Comparison of ENCODE assay signal across 15 cellular contexts in the genomic region with DNA sequence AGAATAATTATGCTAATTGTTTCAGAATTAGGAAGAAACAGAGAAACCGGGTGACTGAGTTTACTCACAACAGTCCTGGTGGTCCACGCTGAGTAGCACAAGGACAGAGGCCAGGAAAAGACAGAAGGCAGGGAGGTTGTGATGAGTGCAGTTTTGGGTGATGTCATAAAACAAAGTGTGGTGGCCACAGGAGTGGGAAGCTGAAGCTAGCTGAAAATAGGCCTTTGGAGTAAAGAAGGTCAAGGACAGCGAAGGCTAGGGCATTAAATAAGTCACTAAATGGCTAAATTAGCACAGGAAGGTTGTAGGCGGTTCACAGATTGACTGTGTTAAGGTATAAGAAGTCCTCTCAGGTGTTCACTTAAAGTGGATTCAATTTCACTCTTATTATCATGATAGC.
DNase-seq lines count a peak whose midpoint lies in the region; ATAC-seq and TF ChIP-seq lines count a peak whose summit lies in the region.
"Had no signal": no experiment of that assay in that cellular context is flagged by ENCODE, and none has a peak within 500 bp of the region (broad histone marks: within the 10 kb centered on the region; RNA-seq: fewer than 3 reads in every experiment).

No MANE protein-coding gene starts in this region.

- H3K27ac Mint-ChIP-seq in activated CD4-positive, alpha-beta memory T cell treated with anti-CD3 and anti-CD28 coated beads for 36 hours, result no peak overlapping the region
- H3K27ac Mint-ChIP-seq: T-helper 17 cell had no signal

- 73 to 87% (median 78%) methylated on average over 4 of the region's 4 CpGs for WGBS in stomach, 5 donors

- H3K4me3 ChIP-seq in OCI-LY3 (ENCODE audit: low read length), result peak overlapping the region; percentile 75
- no peak overlapping the region for H3K4me3 ChIP-seq in stomach
- H3K4me3 ChIP-seq: heart right ventricle, lung had no signal

- H3K27me3 ChIP-seq in OCI-LY3 (ENCODE audit: low read depth, low read length), result no peaks in the 10 kb centered on the region
- H3K27me3 ChIP-seq in stomach, result no peaks in the 10 kb centered on the region
- H3K27me3 ChIP-seq: heart right ventricle had no signal

- H3K36me3 Mint-ChIP-seq in activated CD4-positive, alpha-beta memory T cell treated with anti-CD3 and anti-CD28 coated beads for 36 hours, result peaks cover 2% of the 10 kb centered on the region

- intact Hi-C loops in stomach (cut with DNase I; ENCODE audit: low total_unique reads), result no loop called here
- intact Hi-C loops in activated CD4-positive, alpha-beta memory T cell treated with anti-CD3 and anti-CD28 coated beads for 36 hours (cut with micrococcal nuclease), result no loop called here

- peaks cover 4% of the 10 kb centered on the region for H3K9me3 Mint-ChIP-seq in activated CD4-positive, alpha-beta memory T cell treated with anti-CD3 and anti-CD28 coated beads for 36 hours

- H3K4me3 Mint-ChIP-seq in activated CD4-positive, alpha-beta memory T cell treated with anti-CD3 and anti-CD28 coated beads for 36 hours, result no peak overlapping the region
- H3K4me3 Mint-ChIP-seq: T-helper 17 cell had no signal

- H3K9me3 ChIP-seq in OCI-LY3 (ENCODE audit: insufficient read depth, low read length) (no peaks in the 10 kb centered on the region), stomach (peaks cover 0 to 7% (median 0%) of the 10 kb centered on the region in 4 donors)

- CTCF ChIA-PET in activated CD4-positive, alpha-beta memory T cell treated with anti-CD3 and anti-CD28 coated beads for 36 hours (lab: Charles Lee), result interaction anchor here (1.7 kb wide), 1 partner anchor 15 kb away, joined by 6 read pairs; no protein-coding TSS in a partner anchor

- H3K79me2 ChIP-seq in OCI-LY3 (ENCODE audit: low read length), result no peaks in the 10 kb centered on the region

- TF ChIP-seq POLR2A in stomach (IDR thresholded peaks at IDR 0.05), result no peak

- no peaks in the 10 kb centered on the region for H3K4me1 Mint-ChIP-seq in activated CD4-positive, alpha-beta memory T cell treated with anti-CD3 and anti-CD28 coated beads for 36 hours (ENCODE audit: low read depth)

- H3K27ac ChIP-seq in OCI-LY3 (ENCODE audit: low read length) (peak overlapping the region; percentile 45), stomach (no peak overlapping the region)

- no peaks in the 10 kb centered on the region for H4K20me1 ChIP-seq in OCI-LY3 (ENCODE audit: insufficient read depth, low read length)

- peaks cover 5% of the 10 kb centered on the region for H3K36me3 ChIP-seq in OCI-LY3 (replicated peaks; ENCODE audit: low read depth, low read length)
- no peaks in the 10 kb centered on the region for H3K36me3 ChIP-seq in stomach

- H3K27me3 Mint-ChIP-seq in activated CD4-positive, alpha-beta memory T cell treated with anti-CD3 and anti-CD28 coated beads for 36 hours, result peaks cover 3% of the 10 kb centered on the region

- no peak for TF ChIP-seq EP300 in stomach (IDR thresholded peaks at IDR 0.05)

- H3K9ac ChIP-seq in OCI-LY3 (ENCODE audit: low read length), result peak overlapping the region; percentile 56

- DNase-seq in cerebellar nuclear complex (lab: John Stamatoyannopoulos, UW), result no peak
- DNase-seq in activated naive CD4-positive, alpha-beta T cell (lab: John Stamatoyannopoulos, UW), result no peak
- DNase-seq in stomach, result no peak
- DNase-seq in activated CD4-positive, alpha-beta memory T cell treated with anti-CD3 and anti-CD28 coated beads for 36 hours, result no peak
- DNase-seq: activated CD4-positive, alpha-beta T cell treated with anti-CD3 and anti-CD28 coated beads, Interleukin-2, amount 50 U/mL, for 48 hours; activated gamma-delta T cell treated with Interleukin-2 at 50 U/mL for 16 hours; DND-41; heart right ventricle; OCI-M1; T-helper 17 cell had no signal

- H2AFZ ChIP-seq in OCI-LY3 (ENCODE audit: low read depth, low read length), result peak overlapping the region; percentile 86

- ATAC-seq in GM18511 (IDR thresholded peaks at IDR 0.05; ENCODE audit: unreplicated experiment), result peak; percentile 69
- ATAC-seq in GM19468 (IDR thresholded peaks at IDR 0.05; ENCODE audit: extremely low read depth, unreplicated experiment), result peak; percentile 27
- peak; percentile 90 for ATAC-seq in HG02885 (IDR thresholded peaks at IDR 0.05; ENCODE audit: poor library complexity, unreplicated experiment)
- ATAC-seq: T-helper 17 cell had no signal

- H3K4me1 ChIP-seq in OCI-LY3 (ENCODE audit: low read length) (peaks cover 35% of the 10 kb centered on the region), stomach (no peaks in the 10 kb centered on the region)

- POLR2A ChIA-PET in activated CD4-positive, alpha-beta memory T cell treated with anti-CD3 and anti-CD28 coated beads for 36 hours (lab: Charles Lee), result no interaction called here

- H3K4me2 ChIP-seq in OCI-LY3 (ENCODE audit: low read length), result peak overlapping the region; percentile 94

- no peak for TF ChIP-seq CTCF in OCI-LY3 (IDR thresholded peaks at IDR 0.05; ENCODE audit: low read depth, low read length)
- TF ChIP-seq CTCF in stomach (IDR thresholded peaks at IDR 0.05), result no peak

Comparison
In these comparisons a context has a peak if more than half of its experiments do, and no peak if none do; other contexts are left out.
1. ATAC-seq: peak in every context shown above with its lines; median percentile 90 in HG02885; 69 in GM18511; 27 in GM19468.